Comparison of ENCODE assay signal across 17 cellular contexts in genomic region chr16:2197765-2198164, GRCh38. TPM values are rescaled to one million over a fixed set of nuclear protein-coding genes. Genes with fewer than 3 reads are reported as not detected.
DNase-seq lines count a peak whose midpoint lies in the region; ATAC-seq and TF ChIP-seq lines count a peak whose summit lies in the region.
"Had no signal": no experiment of that assay in that cellular context is flagged by ENCODE, and none has a peak within 500 bp of the region (broad histone marks: within the 10 kb centered on the region; RNA-seq: fewer than 3 reads in every experiment).

No MANE protein-coding gene starts in this region.

- H3K4me1 ChIP-seq in neural progenitor cell, result peaks cover 14% of the 10 kb centered on the region

- peaks cover 63% of the 10 kb centered on the region for H3K27me3 ChIP-seq in neural progenitor cell
- H3K27me3 ChIP-seq: breast epithelium had no signal

- TF ChIP-seq CTCF in endothelial cell (IDR thresholded peaks at IDR 0.05; ENCODE audit: unreplicated experiment), result no peak
- no peak for TF ChIP-seq CTCF in neural progenitor cell (IDR thresholded peaks at IDR 0.05)
- TF ChIP-seq CTCF in GM20000 (IDR thresholded peaks at IDR 0.05; ENCODE audit: extremely low read depth, missing control alignments), result no peak

- H3K36me3 Mint-ChIP-seq in activated T-cell treated with anti-CD3 and anti-CD28 coated beads, Interleukin-2, amount 50 U/mL, for 24 hours (ENCODE audit: low read depth), result no peaks in the 10 kb centered on the region
- no peaks in the 10 kb centered on the region for H3K36me3 Mint-ChIP-seq in T-helper 17 cell (ENCODE audit: low read depth)
- H3K36me3 Mint-ChIP-seq in endothelial cell (ENCODE audit: low read depth, unreplicated experiment), result peaks cover 4% of the 10 kb centered on the region
- no peaks in the 10 kb centered on the region for H3K36me3 Mint-ChIP-seq in neural progenitor cell

- peaks cover 39% of the 10 kb centered on the region for H3K27me3 Mint-ChIP-seq in activated T-cell treated with anti-CD3 and anti-CD28 coated beads, Interleukin-2, amount 50 U/mL, for 24 hours
- H3K27me3 Mint-ChIP-seq in T-helper 17 cell, result peaks cover 29% of the 10 kb centered on the region
- peaks cover 21% of the 10 kb centered on the region for H3K27me3 Mint-ChIP-seq in endothelial cell (ENCODE audit: unreplicated experiment)
- H3K27me3 Mint-ChIP-seq in neural progenitor cell (ENCODE audit: insufficient read depth, low read depth), result peaks cover 17% of the 10 kb centered on the region

- H3K36me3 ChIP-seq in neural progenitor cell, result no peaks in the 10 kb centered on the region
- H3K36me3 ChIP-seq: breast epithelium, SJSA1 had no signal

- H3K27ac Mint-ChIP-seq in activated T-cell treated with anti-CD3 and anti-CD28 coated beads, Interleukin-2, amount 50 U/mL, for 24 hours, result no peak overlapping the region
- H3K27ac Mint-ChIP-seq in T-helper 17 cell (no peak overlapping the region), endothelial cell (ENCODE audit: unreplicated experiment) (no peak overlapping the region), neural progenitor cell (no peak overlapping the region)

- no peaks in the 10 kb centered on the region for H3K79me2 ChIP-seq in neural progenitor cell (ENCODE audit: low read depth)

- no peaks in the 10 kb centered on the region for H3K9me3 Mint-ChIP-seq in activated T-cell treated with anti-CD3 and anti-CD28 coated beads, Interleukin-2, amount 50 U/mL, for 24 hours
- no peaks in the 10 kb centered on the region for H3K9me3 Mint-ChIP-seq in endothelial cell (ENCODE audit: unreplicated experiment)
- H3K9me3 Mint-ChIP-seq in neural progenitor cell, result no peaks in the 10 kb centered on the region

- H4K20me1 ChIP-seq in neural progenitor cell (ENCODE audit: low read depth), result peaks cover 17% of the 10 kb centered on the region

- ATAC-seq in T-helper 17 cell, result no peak
- no peak for ATAC-seq in HG03196 (IDR thresholded peaks at IDR 0.05; ENCODE audit: unreplicated experiment)

- peak overlapping the region; percentile 12 for H3K4me3 Mint-ChIP-seq in activated T-cell treated with anti-CD3 and anti-CD28 coated beads, Interleukin-2, amount 50 U/mL, for 24 hours
- H3K4me3 Mint-ChIP-seq in T-helper 17 cell, result peak overlapping the region; percentile 64
- H3K4me3 Mint-ChIP-seq in endothelial cell (ENCODE audit: unreplicated experiment), result peak overlapping the region; percentile 74
- H3K4me3 Mint-ChIP-seq in neural progenitor cell, result peak overlapping the region; percentile 81

- H3K4me3 ChIP-seq in neural progenitor cell, result no peak overlapping the region
- H3K4me3 ChIP-seq: GM23248, SJSA1 had no signal

- H3K27ac ChIP-seq in neural progenitor cell, result no peak overlapping the region
- H3K27ac ChIP-seq: breast epithelium, GM23248, SJSA1 had no signal

- peaks cover 6% of the 10 kb centered on the region for H3K4me1 Mint-ChIP-seq in activated T-cell treated with anti-CD3 and anti-CD28 coated beads, Interleukin-2, amount 50 U/mL, for 24 hours (ENCODE audit: low read depth)
- H3K4me1 Mint-ChIP-seq in T-helper 17 cell, result peaks cover 6% of the 10 kb centered on the region
- peaks cover 2% of the 10 kb centered on the region for H3K4me1 Mint-ChIP-seq in endothelial cell (ENCODE audit: unreplicated experiment)
- H3K4me1 Mint-ChIP-seq in neural progenitor cell, result peaks cover 8% of the 10 kb centered on the region

- no peak overlapping the region for H2AFZ ChIP-seq in neural progenitor cell (replicated peaks)
- H2AFZ ChIP-seq: GM23248 had no signal

- H3K9ac ChIP-seq in neural progenitor cell, result no peak overlapping the region
- H3K9ac ChIP-seq: GM23248 had no signal

- H3K9me3 ChIP-seq in T-helper 17 cell (ENCODE audit: control insufficient read depth, low read length, poor library complexity, severe bottlenecking) (no peaks in the 10 kb centered on the region), neural progenitor cell (ENCODE audit: low read depth) (no peaks in the 10 kb centered on the region)
- H3K9me3 ChIP-seq: breast epithelium, SJSA1 had no signal

- DNase-seq in activated T-cell treated with anti-CD3 and anti-CD28 coated beads, Interleukin-2, amount 50 U/mL, for 24 hours, result no peak
- DNase-seq in activated T-cell treated with anti-CD3 and anti-CD28 coated beads, Interleukin-2, amount 50 U/mL, for 1 hour, result no peak
- no peak for DNase-seq in T-helper 17 cell
- no peak for DNase-seq in endothelial cell (ENCODE audit: low spot score)
- no peak for DNase-seq in neural progenitor cell (ENCODE audit: low spot score)
- no peak for DNase-seq in GM20000 (ENCODE audit: low spot score)
- no peak for DNase-seq in central memory CD4-positive, alpha-beta T cell
- DNase-seq: cortex of kidney, GM23248, IMR-90, mammary epithelial cell, NCI-H1436, NCI-H510A treated with DMSO at 0.1 percent for 48 hours, T-helper 2 cell had no signal

- peaks cover 26% of the 10 kb centered on the region for H3F3A ChIP-seq in neural progenitor cell (ENCODE audit: low read depth)

- H3K4me2 ChIP-seq in neural progenitor cell, result no peak overlapping the region

RNA-seq across cellular contexts. Expression of gene CASKIN1, which starts 1.4 kb away (rescaled TPM):
- total RNA-seq in T-helper 17 cell, result under 1 TPM in 1 of 2 donors, not detected in 1; 0.05 TPM
- total RNA-seq in endothelial cell (ENCODE audit: unreplicated experiment), result 2.4 TPM
- total RNA-seq in neural progenitor cell (ENCODE audit: low replicate concordance), result 1.6 and 9.0 TPM in 2 replicates
- total RNA-seq: GM23248, IMR-90, SJSA1 had no signal

RNA-seq across cellular contexts. Expression of gene MLST8, which starts 7.5 kb away (rescaled TPM):
- total RNA-seq in T-helper 17 cell (10 to 100 TPM; 28.2 to 31.4 TPM), endothelial cell (ENCODE audit: unreplicated experiment) (35.4 TPM), neural progenitor cell (ENCODE audit: low replicate concordance) (24.9 and 89.0 TPM in 2 replicates)

RNA-seq across cellular contexts. Expression of gene BRICD5, which starts 12.9 kb away (rescaled TPM):
- total RNA-seq in T-helper 17 cell (1 to 10 TPM; 2.6 to 4.0 TPM), endothelial cell (ENCODE audit: unreplicated experiment) (21.1 TPM), neural progenitor cell (ENCODE audit: low replicate concordance) (5.2 and 14.5 TPM in 2 replicates)

RNA-seq across cellular contexts. Expression of gene PGP, which starts 16.9 kb away (rescaled TPM):
- total RNA-seq in T-helper 17 cell (1 to 10 TPM; 7.8 to 9.2 TPM), endothelial cell (ENCODE audit: unreplicated experiment) (31.5 TPM), neural progenitor cell (ENCODE audit: low replicate concordance) (13.3 and 42.9 TPM in 2 replicates)

RNA-seq across cellular contexts. Expression of gene E4F1, which starts 25.6 kb away (rescaled TPM):
- 10 to 100 TPM; 32.0 to 33.6 TPM for total RNA-seq in T-helper 17 cell
- total RNA-seq in endothelial cell (ENCODE audit: unreplicated experiment), result 35.9 TPM
- 7.4 and 37.7 TPM in 2 replicates for total RNA-seq in neural progenitor cell (ENCODE audit: low replicate concordance)

Comparison
In these comparisons a context has a peak if more than half of its experiments do, and no peak if none do; other contexts are left out.
1. H3K4me3 Mint-ChIP-seq: peak in every context shown above with its lines; median percentile 81 in neural progenitor cell; 74 in endothelial cell; 64 in T-helper 17 cell; 12 in activated T-cell treated with anti-CD3 and anti-CD28 coated beads, Interleukin-2, amount 50 U/mL, for 24 hours.